Comparison of ENCODE assay signal across 21 cellular contexts in genomic region chr5:75405296-75405695, GRCh38.
DNase-seq lines count a peak whose midpoint lies in the region; ATAC-seq, FAIRE-seq and TF ChIP-seq lines count a peak whose summit lies in the region.
"Had no signal": no experiment of that assay in that cellular context is flagged by ENCODE, and none has a peak within 500 bp of the region (broad histone marks: within the 10 kb centered on the region; RNA-seq: fewer than 3 reads in every experiment).

No MANE protein-coding gene starts in this region.

- H3K4me3 ChIP-seq in A549 (no peak overlapping the region), RWPE2 (ENCODE audit: severe bottlenecking) (no peak overlapping the region)
- H3K4me3 ChIP-seq: MG63, neural progenitor cell had no signal

- H3K4me1 ChIP-seq in A549, result peaks cover 10% of the 10 kb centered on the region; the same call in 2 of the 3 replicates
- H3K4me1 ChIP-seq in RWPE2 (ENCODE audit: insufficient read depth, poor library complexity, severe bottlenecking), result no peaks in the 10 kb centered on the region
- H3K4me1 ChIP-seq: neural progenitor cell had no signal

- TF ChIP-seq EP300 in A549 (IDR thresholded peaks at IDR 0.05), result no peak

- no peaks in the 10 kb centered on the region for H3K27me3 Mint-ChIP-seq in HFFc6 (ENCODE audit: insufficient read depth)
- H3K27me3 Mint-ChIP-seq in T-helper 2 cell treated with Interferon-gamma antibody and Interleukin-4, amounts not matched to agents 5 μg/mL and 100 μg/mL, for 36 hours (ENCODE audit: low read depth), result no peaks in the 10 kb centered on the region
- H3K27me3 Mint-ChIP-seq: CD4-positive, CD25-positive, alpha-beta regulatory T cell; effector memory CD8-positive, alpha-beta T cell had no signal

- ATAC-seq in A549 (peak; percentile 77 to 82; a peak in 5 of 6 replicates), RWPE2 (ENCODE audit: low read depth) (peak; percentile 70; the same call in 2 of the 3 replicates), esophagus mucosa (peak; percentile 39)
- ATAC-seq: activated T-cell treated with anti-CD3 and anti-CD28 coated beads, Interleukin-2, amount 50 U/mL, for 4 hours; effector memory CD8-positive, alpha-beta T cell; stimulated activated naive CD8-positive, alpha-beta T cell treated with anti-CD3 and anti-CD28 coated beads, Interleukin-15, Interleukin-2, amounts not matched to agents 100 U/mL and 50 U/mL, for 24 hours had no signal

- no peak for TF ChIP-seq RAD21 in A549 (conservative IDR thresholded peaks at IDR 0.05 in 1 of 2, IDR thresholded peaks at IDR 0.05 in 1 of 2)

- peaks cover 14% of the 10 kb centered on the region for H3K36me3 ChIP-seq in RWPE2 (ENCODE audit: low read depth)
- H3K36me3 ChIP-seq: MG63, neural progenitor cell had no signal

- H3K36me3 Mint-ChIP-seq in HFFc6 (ENCODE audit: low read depth), result peaks cover 8% of the 10 kb centered on the region; the same call in 1 of the 2 replicates
- peaks cover 18% of the 10 kb centered on the region for H3K36me3 Mint-ChIP-seq in T-helper 2 cell treated with Interferon-gamma antibody and Interleukin-4, amounts not matched to agents 5 μg/mL and 100 μg/mL, for 36 hours (ENCODE audit: low read depth)

- peaks cover 8% of the 10 kb centered on the region for H3K4me1 Mint-ChIP-seq in HFFc6 (ENCODE audit: low read depth)
- peaks cover 3% of the 10 kb centered on the region for H3K4me1 Mint-ChIP-seq in T-helper 2 cell treated with Interferon-gamma antibody and Interleukin-4, amounts not matched to agents 5 μg/mL and 100 μg/mL, for 36 hours (ENCODE audit: low read depth)
- H3K4me1 Mint-ChIP-seq: neural progenitor cell had no signal

- CTCF ChIA-PET in A549 (lab: Yijun Ruan, JAX), result no interaction called here

- no peak for FAIRE-seq in A549 (lab: Jason Lieb, UNC)
- FAIRE-seq: GM19239, kidney, RCC 7860 had no signal

- no peaks in the 10 kb centered on the region for H3K27me3 ChIP-seq in RWPE2 (ENCODE audit: insufficient read depth, poor library complexity, severe bottlenecking)
- H3K27me3 ChIP-seq: MG63, neural progenitor cell had no signal

- H3K27ac ChIP-seq in A549, result no peak overlapping the region
- no peak overlapping the region for H3K27ac ChIP-seq in RWPE2 (ENCODE audit: poor library complexity, severe bottlenecking)
- H3K27ac ChIP-seq: neural progenitor cell had no signal

- H3K9me3 ChIP-seq in A549 (no peaks in the 10 kb centered on the region), RWPE2 (ENCODE audit: severe bottlenecking) (no peaks in the 10 kb centered on the region)
- H3K9me3 ChIP-seq: MG63 had no signal

- TF ChIP-seq CTCF in A549 (IDR thresholded peaks at IDR 0.05) (no peak), HFFc6 (IDR thresholded peaks at IDR 0.05) (no peak), RWPE2 (IDR thresholded peaks at IDR 0.05; ENCODE audit: poor library complexity, severe bottlenecking) (no peak)

- no peak overlapping the region for H3K4me3 Mint-ChIP-seq in HFFc6
- no peak overlapping the region for H3K4me3 Mint-ChIP-seq in T-helper 2 cell treated with Interferon-gamma antibody and Interleukin-4, amounts not matched to agents 5 μg/mL and 100 μg/mL, for 36 hours
- H3K4me3 Mint-ChIP-seq: activated T-cell treated with anti-CD3 and anti-CD28 coated beads, Interleukin-2, amount 50 U/mL, for 4 hours; CD4-positive, CD25-positive, alpha-beta regulatory T cell; effector memory CD8-positive, alpha-beta T cell; neural progenitor cell had no signal

- DNase-seq in A549 (ENCODE audit: low read depth in 1 of 2, low spot score in 1 of 2), result peak; percentile 4 to 54
- peak; percentile 23 for DNase-seq in HFFc6
- DNase-seq in RWPE2 (ENCODE audit: low spot score), result no peak
- DNase-seq in NCI-H510A treated with DMSO at 0.1 percent for 48 hours (lab: John Stamatoyannopoulos, UW), result no peak
- DNase-seq in hypothalamus (lab: John Stamatoyannopoulos, UW), result no peak
- no peak for DNase-seq in NCI-H2227 treated with DMSO at 0.1 percent for 48 hours (lab: John Stamatoyannopoulos, UW)
- DNase-seq in T-helper 2 cell treated with Interferon-gamma antibody and Interleukin-4, amounts not matched to agents 5 μg/mL and 100 μg/mL, for 36 hours (ENCODE audit: low spot score), result no peak
- DNase-seq: activated CD4-positive, alpha-beta T cell treated with anti-CD3 and anti-CD28 coated beads, Interleukin-2, amount 50 U/mL, for 4 hours; activated T-cell treated with anti-CD3 and anti-CD28 coated beads, Interleukin-2, amount 50 U/mL, for 4 hours; CD4-positive, CD25-positive, alpha-beta regulatory T cell; central memory CD4-positive, alpha-beta T cell; DND-41; effector memory CD8-positive, alpha-beta T cell; kidney; MG63; NCI-H748 treated with DMSO at 0.1 percent for 48 hours; stimulated activated naive CD8-positive, alpha-beta T cell treated with anti-CD3 and anti-CD28 coated beads, Interleukin-15, Interleukin-2, amounts not matched to agents 100 U/mL and 50 U/mL, for 24 hours had no signal

- no peaks in the 10 kb centered on the region for H3K9me3 Mint-ChIP-seq in HFFc6
- no peaks in the 10 kb centered on the region for H3K9me3 Mint-ChIP-seq in T-helper 2 cell treated with Interferon-gamma antibody and Interleukin-4, amounts not matched to agents 5 μg/mL and 100 μg/mL, for 36 hours
- H3K9me3 Mint-ChIP-seq: activated T-cell treated with anti-CD3 and anti-CD28 coated beads, Interleukin-2, amount 50 U/mL, for 4 hours; CD4-positive, CD25-positive, alpha-beta regulatory T cell; effector memory CD8-positive, alpha-beta T cell; neural progenitor cell had no signal

- POLR2A ChIA-PET in A549 (lab: Yijun Ruan, JAX), result no interaction called here

- peak overlapping the region; percentile 22; the same call in 2 of the 3 replicates for H3K4me2 ChIP-seq in A549
- H3K4me2 ChIP-seq: neural progenitor cell had no signal

- no peak for TF ChIP-seq POLR2A in A549 (IDR thresholded peaks at IDR 0.05; ENCODE audit: low read length)

- peak overlapping the region; percentile 34 for H3K27ac Mint-ChIP-seq in HFFc6
- H3K27ac Mint-ChIP-seq in T-helper 2 cell treated with Interferon-gamma antibody and Interleukin-4, amounts not matched to agents 5 μg/mL and 100 μg/mL, for 36 hours, result no peak overlapping the region
- H3K27ac Mint-ChIP-seq: neural progenitor cell had no signal

- 29% methylated on average over 3 of the region's 3 CpGs for WGBS in A549 (ENCODE audit: missing lambda C conversion rate)

TF ChIP-seq in A549, 52 proteins besides CTCF, POLR2A, EP300 and RAD21:
- TF ChIP-seq REST (IDR thresholded peaks at IDR 0.05) (no peak), FOSL2 (IDR thresholded peaks at IDR 0.05) (0 out of 2 replicates have a peak, but pooled peaks have one; percentile 8), FOSL2 (CRISPR knock-in tag; IDR thresholded peaks at IDR 0.05) (peak; percentile 64)

Comparison
In these comparisons a context has a peak if more than half of its experiments do, and no peak if none do; other contexts are left out.
1. DNase-seq: peak in A549 (2 of 2) and HFFc6 (single experiment); none in RWPE2 (single experiment), NCI-H510A treated with DMSO at 0.1 percent for 48 hours (single experiment), hypothalamus (0 of 51), NCI-H2227 treated with DMSO at 0.1 percent for 48 hours (single experiment) and T-helper 2 cell treated with Interferon-gamma antibody and Interleukin-4, amounts not matched to agents 5 μg/mL and 100 μg/mL, for 36 hours (single experiment).
2. Peak in every context shown above with its lines, with median percentiles within 50 percentile points of each other: ATAC-seq.